In the genomic region with DNA sequence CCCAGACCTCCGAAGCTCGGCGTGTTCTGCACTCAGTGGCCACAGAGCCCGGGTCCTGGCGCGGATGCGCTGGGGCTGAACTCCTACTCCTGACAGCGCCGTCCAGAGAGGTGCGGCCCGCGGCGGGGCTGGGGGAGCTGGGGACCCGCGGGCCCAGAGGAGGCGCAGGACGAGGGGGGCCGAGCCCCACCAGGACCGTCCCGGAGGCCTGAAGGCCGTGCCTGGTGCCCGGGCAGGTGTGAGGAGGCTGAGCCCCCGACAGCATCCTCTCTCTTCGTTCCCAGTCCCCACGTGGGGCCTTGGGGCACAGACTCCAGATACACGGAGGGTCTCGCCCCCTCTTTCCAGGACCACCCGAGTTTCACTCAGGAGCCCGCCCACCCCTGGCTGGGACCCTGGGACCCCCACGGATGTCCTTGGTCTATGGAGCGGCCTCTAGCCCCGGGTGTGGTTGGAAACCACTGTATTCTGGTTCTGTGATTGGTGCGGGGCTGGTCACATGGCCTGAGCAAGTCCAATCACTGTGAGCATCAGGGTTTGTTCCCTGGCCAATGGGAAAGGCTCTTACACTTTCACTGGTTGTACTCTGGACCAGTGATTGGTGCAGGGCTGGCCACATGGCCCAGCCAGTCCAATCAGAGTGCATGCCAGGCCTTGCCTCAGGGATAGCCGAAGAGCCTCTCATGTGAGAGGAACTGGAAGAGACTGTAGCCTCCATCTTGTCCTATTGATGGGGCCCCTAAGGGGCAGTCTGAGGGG, we compare ENCODE assay signal across 18 cellular contexts.
DNase-seq lines count a peak whose midpoint lies in the region; ATAC-seq and TF ChIP-seq lines count a peak whose summit lies in the region.
"Had no signal": no experiment of that assay in that cellular context is flagged by ENCODE, and none has a peak within 500 bp of the region (broad histone marks: within the 10 kb centered on the region; RNA-seq: fewer than 3 reads in every experiment).

No MANE protein-coding gene starts in this region.

- intact Hi-C loops in colonic mucosa (cut with DNase I), result no loop called here

- no peak for ATAC-seq in SK-N-SH treated with all-trans-retinoic acid at 6 μM for 48 hours
- ATAC-seq in left lobe of liver, result no peak
- no peak for ATAC-seq in GM21723 (IDR thresholded peaks at IDR 0.05; ENCODE audit: unreplicated experiment)

- 35% methylated on average over 7 of the region's 34 CpGs for WGBS in SK-N-SH (ENCODE audit: low lambda C conversion rate)
- WGBS in hepatocyte (ENCODE audit: low lambda C conversion rate, missing lambda C conversion rate), result 87% methylated on average over 16 of the region's 34 CpGs

- H3K9me3 ChIP-seq in SK-N-SH (no peaks in the 10 kb centered on the region), colonic mucosa (no peaks in the 10 kb centered on the region), hepatocyte (ENCODE audit: low read depth) (no peaks in the 10 kb centered on the region)

- no peaks in the 10 kb centered on the region for H3K9me2 ChIP-seq in SK-N-SH
- no peaks in the 10 kb centered on the region for H3K9me2 ChIP-seq in hepatocyte (replicated peaks; ENCODE audit: insufficient read depth)

- no peak for TF ChIP-seq EP300 in SK-N-SH (IDR thresholded peaks at IDR 0.05; ENCODE audit: borderline replicate concordance in 1 of 2, low read depth in 1 of 2, low read length in 1 of 2)

- H3F3A ChIP-seq in SK-N-SH (replicated peaks; ENCODE audit: insufficient read depth), result no peaks in the 10 kb centered on the region

- no peaks in the 10 kb centered on the region for H3K36me3 ChIP-seq in SK-N-SH (replicated peaks in 1 of 2; ENCODE audit: control insufficient read depth in 1 of 2, insufficient read depth in 2 of 2, low read length in 1 of 2)
- H3K36me3 ChIP-seq in colonic mucosa, result no peaks in the 10 kb centered on the region
- no peaks in the 10 kb centered on the region for H3K36me3 ChIP-seq in hepatocyte (replicated peaks; ENCODE audit: insufficient read depth, low read depth)

- TF ChIP-seq CTCF in SK-N-SH (IDR thresholded peaks at IDR 0.05) (no peak), colonic mucosa (IDR thresholded peaks at IDR 0.05) (no peak), hepatocyte (IDR thresholded peaks at IDR 0.05; ENCODE audit: poor library complexity) (no peak)

- peaks cover 0 to 25% of the 10 kb centered on the region in 2 experiments; a peak in 2 of 4 replicates for H3K4me1 ChIP-seq in SK-N-SH (ENCODE audit: control insufficient read depth in 1 of 2, insufficient read depth in 2 of 2, low read depth in 1 of 2, low read length in 1 of 2)
- no peaks in the 10 kb centered on the region for H3K4me1 ChIP-seq in colonic mucosa
- no peaks in the 10 kb centered on the region for H3K4me1 ChIP-seq in hepatocyte (ENCODE audit: insufficient read depth)

- H2AFZ ChIP-seq in SK-N-SH (ENCODE audit: low read depth), result no peak overlapping the region
- H2AFZ ChIP-seq in hepatocyte, result no peak overlapping the region

- H3K4me3 ChIP-seq in SK-N-SH (ENCODE audit: low read depth in 2 of 2, low read length in 1 of 2), result no peak overlapping the region
- H3K4me3 ChIP-seq in colonic mucosa, result no peak overlapping the region
- no peak overlapping the region for H3K4me3 ChIP-seq in hepatocyte

- H3K27ac ChIP-seq in SK-N-SH (ENCODE audit: low read depth in 2 of 2, low read length in 1 of 2) (no peak overlapping the region), colonic mucosa (no peak overlapping the region), hepatocyte (no peak overlapping the region)
- H3K27ac ChIP-seq: 22Rv1 had no signal

- no peaks in the 10 kb centered on the region for H4K20me1 ChIP-seq in SK-N-SH (ENCODE audit: insufficient read depth)
- no peaks in the 10 kb centered on the region for H4K20me1 ChIP-seq in hepatocyte (ENCODE audit: insufficient read depth, poor library complexity, severe bottlenecking)

- no peaks in the 10 kb centered on the region for H3K27me3 ChIP-seq in SK-N-SH (ENCODE audit: insufficient read depth)
- no peaks in the 10 kb centered on the region for H3K27me3 ChIP-seq in colonic mucosa
- peaks cover 11% of the 10 kb centered on the region for H3K27me3 ChIP-seq in hepatocyte

- DNase-seq in SK-N-SH, result peak; percentile 43
- peak; percentile 12 for DNase-seq in A172 (ENCODE audit: low spot score)
- DNase-seq in NAMALWA (ENCODE audit: low spot score), result peak; percentile 51
- peak; percentile 33 for DNase-seq in left lobe of liver (ENCODE audit: low spot score)
- no peak for DNase-seq in colonic mucosa
- DNase-seq in hepatocyte (ENCODE audit: low spot score), result no peak
- DNase-seq: DMS79 treated with DMSO at 0.1 percent for 48 hours, KBM-7, NCI-H1417, NCI-H187, NCI-H2107, NCI-H2227 treated with DMSO at 0.1 percent for 48 hours, NCI-H524, RPMI8226, SHP77 treated with DMSO at 0.1 percent for 48 hours had no signal

- H3K4me2 ChIP-seq in SK-N-SH (no peak overlapping the region), hepatocyte (no peak overlapping the region)

- POLR2A ChIA-PET in SK-N-SH (lab: Yijun Ruan, JAX), result no interaction called here

- H3K79me2 ChIP-seq in SK-N-SH (ENCODE audit: insufficient read depth), result no peaks in the 10 kb centered on the region
- no peaks in the 10 kb centered on the region for H3K79me2 ChIP-seq in hepatocyte

- TF ChIP-seq RAD21 in SK-N-SH (IDR thresholded peaks at IDR 0.05; ENCODE audit: low read length), result no peak

- H3K9ac ChIP-seq in SK-N-SH, result no peak overlapping the region
- no peak overlapping the region for H3K9ac ChIP-seq in colonic mucosa (ENCODE audit: low read depth in 2 of 2, low read length in 2 of 2)

- CTCF ChIA-PET in SK-N-SH (lab: Yijun Ruan, JAX), result no interaction called here

TF ChIP-seq in SK-N-SH, 30 proteins besides CTCF, POLR2A, EP300 and RAD21:
- TF ChIP-seq GATA2 (CRISPR knock-in tag; IDR thresholded peaks at IDR 0.05), result no peak
- no peak for TF ChIP-seq TEAD4 (IDR thresholded peaks at IDR 0.05; ENCODE audit: borderline replicate concordance, insufficient read depth)
- TF ChIP-seq, protein P1, sequence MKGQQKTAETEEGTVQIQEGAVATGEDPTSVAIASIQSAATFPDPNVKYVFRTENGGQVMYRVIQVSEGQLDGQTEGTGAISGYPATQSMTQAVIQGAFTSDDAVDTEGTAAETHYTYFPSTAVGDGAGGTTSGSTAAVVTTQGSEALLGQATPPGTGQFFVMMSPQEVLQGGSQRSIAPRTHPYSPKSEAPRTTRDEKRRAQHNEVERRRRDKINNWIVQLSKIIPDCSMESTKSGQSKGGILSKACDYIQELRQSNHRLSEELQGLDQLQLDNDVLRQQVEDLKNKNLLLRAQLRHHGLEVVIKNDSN (IDR thresholded peaks at IDR 0.05; ENCODE audit: borderline replicate concordance, low read depth), result no peak
- no peak for TF ChIP-seq FOXJ3 (CRISPR knock-in tag; IDR thresholded peaks at IDR 0.05)

TF ChIP-seq in SK-N-SH treated with all-trans-retinoic acid at 6 μM for 48 hours, 23 proteins besides CTCF, POLR2A, EP300 and RAD21 (continues in another document):
- TF ChIP-seq ZNF70 (CRISPR knock-in tag; IDR thresholded peaks at IDR 0.05) (no peak), TOX (CRISPR knock-in tag; IDR thresholded peaks at IDR 0.05; ENCODE audit: borderline replicate concordance) (no peak), ZFP30 (CRISPR knock-in tag; IDR thresholded peaks at IDR 0.05) (no peak), PPARA (CRISPR knock-in tag; IDR thresholded peaks at IDR 0.05; ENCODE audit: borderline replicate concordance) (no peak), ESRRG (CRISPR knock-in tag; IDR thresholded peaks at IDR 0.05) (no peak), SNAI2 (CRISPR knock-in tag; IDR thresholded peaks at IDR 0.05) (no peak), ARNTL (CRISPR knock-in tag; IDR thresholded peaks at IDR 0.05; ENCODE audit: borderline replicate concordance, low read depth) (no peak), OSR1 (CRISPR knock-in tag; IDR thresholded peaks at IDR 0.05) (no peak)
- TF ChIP-seq, protein P2, sequence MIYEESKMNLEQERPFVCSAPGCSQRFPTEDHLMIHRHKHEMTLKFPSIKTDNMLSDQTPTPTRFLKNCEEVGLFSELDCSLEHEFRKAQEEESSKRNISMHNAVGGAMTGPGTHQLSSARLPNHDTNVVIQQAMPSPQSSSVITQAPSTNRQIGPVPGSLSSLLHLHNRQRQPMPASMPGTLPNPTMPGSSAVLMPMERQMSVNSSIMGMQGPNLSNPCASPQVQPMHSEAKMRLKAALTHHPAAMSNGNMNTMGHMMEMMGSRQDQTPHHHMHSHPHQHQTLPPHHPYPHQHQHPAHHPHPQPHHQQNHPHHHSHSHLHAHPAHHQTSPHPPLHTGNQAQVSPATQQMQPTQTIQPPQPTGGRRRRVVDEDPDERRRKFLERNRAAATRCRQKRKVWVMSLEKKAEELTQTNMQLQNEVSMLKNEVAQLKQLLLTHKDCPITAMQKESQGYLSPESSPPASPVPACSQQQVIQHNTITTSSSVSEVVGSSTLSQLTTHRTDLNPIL (CRISPR knock-in tag; IDR thresholded peaks at IDR 0.05; ENCODE audit: low read depth), result no peak
- TF ChIP-seq, protein P3, sequence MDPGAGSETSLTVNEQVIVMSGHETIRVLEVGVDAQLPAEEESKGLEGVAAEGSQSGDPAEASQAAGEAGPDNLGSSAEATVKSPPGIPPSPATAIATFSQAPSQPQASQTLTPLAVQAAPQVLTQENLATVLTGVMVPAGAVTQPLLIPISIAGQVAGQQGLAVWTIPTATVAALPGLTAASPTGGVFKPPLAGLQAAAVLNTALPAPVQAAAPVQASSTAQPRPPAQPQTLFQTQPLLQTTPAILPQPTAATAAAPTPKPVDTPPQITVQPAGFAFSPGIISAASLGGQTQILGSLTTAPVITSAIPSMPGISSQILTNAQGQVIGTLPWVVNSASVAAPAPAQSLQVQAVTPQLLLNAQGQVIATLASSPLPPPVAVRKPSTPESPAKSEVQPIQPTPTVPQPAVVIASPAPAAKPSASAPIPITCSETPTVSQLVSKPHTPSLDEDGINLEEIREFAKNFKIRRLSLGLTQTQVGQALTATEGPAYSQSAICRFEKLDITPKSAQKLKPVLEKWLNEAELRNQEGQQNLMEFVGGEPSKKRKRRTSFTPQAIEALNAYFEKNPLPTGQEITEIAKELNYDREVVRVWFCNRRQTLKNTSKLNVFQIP (CRISPR knock-in tag; IDR thresholded peaks at IDR 0.05; ENCODE audit: borderline replicate concordance, low read depth), result no peak
- TF ChIP-seq, protein P4, sequence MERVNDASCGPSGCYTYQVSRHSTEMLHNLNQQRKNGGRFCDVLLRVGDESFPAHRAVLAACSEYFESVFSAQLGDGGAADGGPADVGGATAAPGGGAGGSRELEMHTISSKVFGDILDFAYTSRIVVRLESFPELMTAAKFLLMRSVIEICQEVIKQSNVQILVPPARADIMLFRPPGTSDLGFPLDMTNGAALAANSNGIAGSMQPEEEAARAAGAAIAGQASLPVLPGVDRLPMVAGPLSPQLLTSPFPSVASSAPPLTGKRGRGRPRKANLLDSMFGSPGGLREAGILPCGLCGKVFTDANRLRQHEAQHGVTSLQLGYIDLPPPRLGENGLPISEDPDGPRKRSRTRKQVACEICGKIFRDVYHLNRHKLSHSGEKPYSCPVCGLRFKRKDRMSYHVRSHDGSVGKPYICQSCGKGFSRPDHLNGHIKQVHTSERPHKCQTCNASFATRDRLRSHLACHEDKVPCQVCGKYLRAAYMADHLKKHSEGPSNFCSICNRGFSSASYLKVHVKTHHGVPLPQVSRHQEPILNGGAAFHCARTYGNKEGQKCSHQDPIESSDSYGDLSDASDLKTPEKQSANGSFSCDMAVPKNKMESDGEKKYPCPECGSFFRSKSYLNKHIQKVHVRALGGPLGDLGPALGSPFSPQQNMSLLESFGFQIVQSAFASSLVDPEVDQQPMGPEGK (CRISPR knock-in tag; IDR thresholded peaks at IDR 0.05; ENCODE audit: borderline replicate concordance), result no peak

Comparison
In these comparisons a context has a peak if more than half of its experiments do, and no peak if none do; other contexts are left out.
1. DNase-seq: peak in SK-N-SH (single experiment), A172 (single experiment), NAMALWA (single experiment) and left lobe of liver (single experiment); none in colonic mucosa (single experiment) and hepatocyte (single experiment).